In the genomic region with DNA sequence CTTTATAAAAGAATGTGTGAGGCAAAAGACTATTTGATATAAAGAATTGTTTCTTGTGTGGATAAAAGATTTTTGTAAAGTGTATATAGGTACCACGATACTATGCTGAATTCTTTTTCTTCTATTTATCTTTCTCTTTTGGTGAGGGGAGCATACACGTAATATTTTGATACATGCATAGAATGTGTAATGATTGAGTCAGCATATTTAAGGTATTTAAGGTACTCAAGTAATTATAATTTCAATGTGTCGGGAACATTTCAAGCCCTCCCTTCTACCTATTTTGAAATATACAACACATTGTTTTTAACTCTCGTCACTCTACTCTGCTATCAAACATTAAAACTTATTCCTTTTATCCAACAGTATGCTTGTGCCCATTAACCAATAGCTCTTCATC, we compare ENCODE assay signal across 24 cellular contexts.
"Had no signal": no experiment of that assay in that cellular context is flagged by ENCODE, and none has a peak within 500 bp of the region (broad histone marks: within the 10 kb centered on the region; RNA-seq: fewer than 3 reads in every experiment).

No MANE protein-coding gene starts in this region.

- H3K27me3 ChIP-seq: dorsolateral prefrontal cortex, esophagus muscularis mucosa, gastrocnemius medialis, heart right ventricle, left lung had no signal

- DNase-seq: dermis blood vessel endothelial cell; dorsolateral prefrontal cortex; effector CD4-positive, alpha-beta T cell; effector memory CD4-positive, alpha-beta T cell; foreskin fibroblast; foreskin melanocyte; gastrocnemius medialis; glutamatergic neuron; head of caudate nucleus; heart right ventricle; hippocampal formation; left cardiac atrium; left lung; left ventricle myocardium superior; lower lobe of right lung; mesenchymal stem cell; mucosa of descending colon; naive B cell; naive thymus-derived CD8-positive, alpha-beta T cell had no signal

- H3K4me3 ChIP-seq: coronary artery, dorsolateral prefrontal cortex, esophagus muscularis mucosa, gastrocnemius medialis, heart right ventricle, left lung, lower lobe of right lung, mucosa of descending colon had no signal

- H3K36me3 ChIP-seq: esophagus muscularis mucosa, gastrocnemius medialis, heart right ventricle, left lung, lower lobe of right lung had no signal

- FAIRE-seq: endothelial cell of umbilical vein, islet of Langerhans, keratinocyte had no signal

- H3K4me1 ChIP-seq: esophagus muscularis mucosa, gastrocnemius medialis, heart right ventricle, left lung, lower lobe of right lung had no signal

- H3K27ac ChIP-seq: coronary artery, dorsolateral prefrontal cortex, esophagus muscularis mucosa, gastrocnemius medialis, heart right ventricle, left lung, lower lobe of right lung had no signal

- ATAC-seq: gastrocnemius medialis; heart right ventricle; left cardiac atrium; left lung; left ventricle myocardium superior; lower lobe of right lung; mucosa of descending colon; naive thymus-derived CD8-positive, alpha-beta T cell had no signal
